Comparison of ENCODE assay signal across 8 cellular contexts in genomic region chr1:28887418-28887834, GRCh38. TPM values are rescaled to one million over a fixed set of nuclear protein-coding genes. Genes with fewer than 3 reads are reported as not detected.
A peak's percentile ranks its signal among the peaks of the same experiment; 100 is the strongest.
DNase-seq lines count a peak whose midpoint lies in the region; ATAC-seq and TF ChIP-seq lines count a peak whose summit lies in the region.

No MANE protein-coding gene starts in this region.

- no peak for TF ChIP-seq CTCF in Calu3 (IDR thresholded peaks at IDR 0.05; ENCODE audit: unreplicated experiment)
- TF ChIP-seq CTCF in fibroblast of villous mesenchyme (IDR thresholded peaks at IDR 0.05; ENCODE audit: insufficient read depth, low read depth, low read length) = no peak
- TF ChIP-seq CTCF in osteocyte (IDR thresholded peaks at IDR 0.05) = no peak

- DNase-seq in Calu3 = peak; percentile 13
- DNase-seq in Jurkat, Clone E6-1 (ENCODE audit: low read depth, low spot score) = no peak
- DNase-seq in activated T-helper 1 cell treated with Interleukin-2 at 50 U/mL for 16 hours (ENCODE audit: low read depth) = peak; percentile 50
- peak; percentile 10 for DNase-seq in fibroblast of villous mesenchyme (ENCODE audit: low read depth)
- no peak for DNase-seq in osteocyte (ENCODE audit: extremely low spot score, unreplicated experiment)
- no peak for DNase-seq in NCI-H748 treated with DMSO at 0.1 percent for 48 hours (lab: John Stamatoyannopoulos, UW)
- DNase-seq in DMS153 (lab: John Stamatoyannopoulos, UW) = no peak

- H3K9me3 Mint-ChIP-seq in Calu3 (ENCODE audit: low read depth, unreplicated experiment) = no peaks in the 10 kb centered on the region
- H3K9me3 Mint-ChIP-seq in osteocyte (ENCODE audit: unreplicated experiment) = no peaks in the 10 kb centered on the region

- intact Hi-C loops in Calu3 (cut with micrococcal nuclease; ENCODE audit: unreplicated experiment) = no loop called here

- H3K4me1 Mint-ChIP-seq in Calu3 (ENCODE audit: low read depth, unreplicated experiment) = peaks cover 37% of the 10 kb centered on the region
- H3K4me1 Mint-ChIP-seq in osteocyte (ENCODE audit: unreplicated experiment) = peaks cover 16% of the 10 kb centered on the region

- H3K4me3 ChIP-seq in Jurkat, Clone E6-1 (ENCODE audit: low read length) = peak overlapping the region; percentile 94
- H3K4me3 ChIP-seq in fibroblast of villous mesenchyme (ENCODE audit: low read depth, low read length) = peak overlapping the region; percentile 82

- H3K36me3 Mint-ChIP-seq in Calu3 (ENCODE audit: insufficient read depth, unreplicated experiment) (peaks cover 36% of the 10 kb centered on the region), osteocyte (ENCODE audit: unreplicated experiment) (no peaks in the 10 kb centered on the region)

- no peaks in the 10 kb centered on the region for H3K27me3 Mint-ChIP-seq in Calu3 (ENCODE audit: unreplicated experiment)
- no peaks in the 10 kb centered on the region for H3K27me3 Mint-ChIP-seq in osteocyte (ENCODE audit: unreplicated experiment)

- H3K27ac Mint-ChIP-seq in Calu3 (ENCODE audit: unreplicated experiment) (peak overlapping the region; percentile 90), osteocyte (ENCODE audit: unreplicated experiment) (no peak overlapping the region)

- H3K4me3 Mint-ChIP-seq in Calu3 (ENCODE audit: low read depth, unreplicated experiment) (peak overlapping the region; percentile 92), osteocyte (ENCODE audit: unreplicated experiment) (peak overlapping the region; percentile 77)

- CTCF ChIA-PET in Calu3 (lab: Charles Lee) = interaction anchor here (1.5 kb wide), 1 partner anchor 146 kb away, joined by 4 read pairs; no protein-coding TSS in a partner anchor

- no peak for ATAC-seq in HG03378 (IDR thresholded peaks at IDR 0.05; ENCODE audit: unreplicated experiment)

- BruUV-seq in Calu3 (replicated peaks; lab: Mats Ljungman, UMichigan) = no TSS peak

RNA-seq across cellular contexts. Expression of gene EPB41, which starts 26.9 kb away (rescaled TPM):
- total RNA-seq in Calu3 (2022) (40.7 and 46.2 TPM in 2 replicates), fibroblast of villous mesenchyme (5.5 and 9.5 TPM in 2 replicates), osteocyte (9.7 and 12.7 TPM in 2 replicates)
- polyA plus RNA-seq in Jurkat, Clone E6-1 (2012; ENCODE audit: insufficient read depth, insufficient read length) = 26.5 TPM

Comparison
In these comparisons a context has a peak if more than half of its experiments do, and no peak if none do; other contexts are left out.
1. DNase-seq: peak in Calu3 (single experiment), activated T-helper 1 cell treated with Interleukin-2 at 50 U/mL for 16 hours (single experiment) and fibroblast of villous mesenchyme (single experiment); none in Jurkat, Clone E6-1 (single experiment), osteocyte (single experiment), NCI-H748 treated with DMSO at 0.1 percent for 48 hours (single experiment) and DMS153 (single experiment).